Comparison of ENCODE assay signal across 8 cellular contexts in the genomic region with DNA sequence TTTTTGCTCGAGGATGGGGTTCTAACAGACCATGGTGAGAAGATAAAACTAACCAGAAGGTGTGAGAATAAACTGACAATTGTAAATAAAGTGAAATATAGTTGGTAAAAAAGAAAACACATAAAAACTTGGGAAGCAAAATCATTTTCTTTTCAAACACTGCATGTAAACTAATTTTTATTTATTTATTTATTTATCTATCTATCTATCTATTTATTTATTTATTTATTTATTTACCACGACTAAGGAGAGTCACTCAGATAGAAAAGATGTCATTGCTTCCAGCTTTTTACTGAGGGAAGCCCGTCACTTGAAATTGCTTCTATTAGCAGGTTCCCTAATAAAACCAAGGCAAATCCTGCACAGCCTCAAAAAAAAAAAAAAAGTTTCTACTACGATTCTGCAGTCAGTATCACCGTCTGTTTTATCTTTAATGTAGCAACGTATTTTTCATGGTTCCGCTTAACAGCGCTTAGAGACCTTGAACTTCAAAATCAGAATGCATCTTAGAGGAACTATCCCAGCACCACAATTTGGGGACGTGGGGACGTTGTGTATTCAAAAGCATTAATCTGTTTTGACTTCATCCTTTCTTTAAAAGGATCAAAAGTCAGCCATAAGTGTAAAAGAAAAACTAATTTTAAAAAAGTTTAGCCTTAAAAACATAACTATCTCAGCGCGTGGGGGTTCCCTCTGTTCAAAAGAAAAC. TPM values are rescaled to one million over a fixed set of nuclear protein-coding genes. Genes with fewer than 3 reads are reported as not detected.
DNase-seq lines count a peak whose midpoint lies in the region; ATAC-seq, FAIRE-seq and TF ChIP-seq lines count a peak whose summit lies in the region.

No MANE protein-coding gene starts in this region.

- H3K79me2 ChIP-seq in SU-DHL-6 (ENCODE audit: insufficient read depth, low read length) = no peaks in the 10 kb centered on the region

- TF ChIP-seq CTCF in SU-DHL-6 (IDR thresholded peaks at IDR 0.05; ENCODE audit: insufficient read depth, low read length, poor library complexity, severe bottlenecking) (no peak), pancreas (IDR thresholded peaks at IDR 0.05) (no peak)

- peak; percentile 13 for FAIRE-seq in pancreas (lab: Jason Lieb, UNC)

- H3K9me3 ChIP-seq in SU-DHL-6 (ENCODE audit: insufficient read depth, low read length) (no peaks in the 10 kb centered on the region), pancreas (no peaks in the 10 kb centered on the region)

- no peaks in the 10 kb centered on the region for H3K9me2 ChIP-seq in SU-DHL-6 (replicated peaks; ENCODE audit: insufficient read depth, low read length)

- no peak overlapping the region for H3K9ac ChIP-seq in SU-DHL-6 (ENCODE audit: low read length)

- ATAC-seq in pancreas = peak in 1 of 4 donors; percentile 9
- no peak for ATAC-seq in HG02759 (IDR thresholded peaks at IDR 0.05; ENCODE audit: unreplicated experiment)

- intact Hi-C loops in pancreas (cut with DNase I) = no loop called here

- WGBS in pancreas, 2 donors = 27% methylated on average over 12 of the region's 12 CpGs

- H3K4me2 ChIP-seq in SU-DHL-6 (ENCODE audit: low read depth, low read length, poor library complexity, severe bottlenecking) = peak overlapping the region; percentile 58

- H2AFZ ChIP-seq in SU-DHL-6 (ENCODE audit: low read depth, low read length, severe bottlenecking) = no peak overlapping the region

- DNase-seq in NCI-H526 treated with DMSO at 0.1 percent for 48 hours (lab: John Stamatoyannopoulos, UW) (peak; percentile 0), NCI-H526 (lab: John Stamatoyannopoulos, UW) (no peak), epithelial cell of prostate (ENCODE audit: low read depth, low spot score) (no peak), pancreas (no peak), SHP77 (lab: John Stamatoyannopoulos, UW) (no peak), H4 (ENCODE audit: low spot score) (no peak)

- 0 out of 2 replicates have a peak, but pooled peaks cover 5% of the 10 kb centered on the region for H4K20me1 ChIP-seq in SU-DHL-6 (ENCODE audit: low read depth, low read length)

- no peaks in the 10 kb centered on the region for H3K36me3 ChIP-seq in SU-DHL-6 (ENCODE audit: low read length)
- no peaks in the 10 kb centered on the region for H3K36me3 ChIP-seq in pancreas

- H3K27me3 ChIP-seq in SU-DHL-6 (ENCODE audit: low read length) = no peaks in the 10 kb centered on the region
- peaks cover 0 to 24% (median 5%) of the 10 kb centered on the region in 4 donors for H3K27me3 ChIP-seq in pancreas

- H3K27ac ChIP-seq in SU-DHL-6 (ENCODE audit: low read depth, low read length) = no peak overlapping the region
- H3K27ac ChIP-seq in epithelial cell of prostate = peak overlapping the region; percentile 65
- peak overlapping the region; percentile 57 to 90 (median 90) for H3K27ac ChIP-seq in pancreas

- H3K4me3 ChIP-seq in SU-DHL-6 (ENCODE audit: insufficient read depth, low read length, poor library complexity, severe bottlenecking) = no peak overlapping the region
- peak overlapping the region; percentile 26 to 62 (median 47) for H3K4me3 ChIP-seq in pancreas

- H3K4me1 ChIP-seq in pancreas = no peaks in the 10 kb centered on the region

- H3F3A ChIP-seq in SU-DHL-6 (ENCODE audit: insufficient read depth) = no peaks in the 10 kb centered on the region

RNA-seq across cellular contexts. Expression of a gene that starts 33.2 kb away (rescaled TPM):
- not detected for total RNA-seq in pancreas
- polyA plus RNA-seq in pancreas = not detected
- not detected in 2 replicates for total RNA-seq in H4 (2014; rRNA removed; shearing (Covaris generic))
